ENCODE assay signal across 16 cellular contexts in the genomic region with DNA sequence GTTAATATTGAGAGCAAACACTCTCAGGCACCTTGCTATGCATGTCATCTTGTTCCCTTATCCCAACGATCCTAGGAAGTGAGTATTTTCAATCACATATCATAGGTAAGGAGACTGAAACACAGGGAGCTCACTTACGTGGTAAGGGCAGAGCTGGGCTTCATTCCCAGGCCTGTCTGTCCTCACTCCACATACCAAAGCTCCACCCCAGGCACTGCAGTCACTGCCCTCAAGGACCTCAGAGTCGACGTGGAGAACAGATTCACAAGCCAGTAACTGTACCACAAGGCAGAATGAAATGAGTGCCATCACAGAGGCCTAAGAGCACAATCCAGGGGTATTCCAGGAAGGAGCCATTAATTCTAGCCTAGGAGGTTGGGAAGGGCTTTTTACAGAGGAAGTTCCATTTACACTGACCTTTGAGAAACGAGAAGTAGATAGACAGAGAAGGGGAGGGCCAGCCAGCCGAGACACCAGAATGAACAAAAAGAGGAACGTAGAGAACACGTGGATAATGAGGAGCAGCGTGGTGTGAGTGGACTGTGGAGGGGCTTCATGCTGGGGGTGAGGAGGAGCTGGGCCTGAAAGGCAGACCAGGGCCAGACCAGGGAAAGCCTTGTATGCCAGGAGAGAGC. TPM values are rescaled to one million over a fixed set of nuclear protein-coding genes. Genes with fewer than 3 reads are reported as not detected.
DNase-seq lines count a peak whose midpoint lies in the region; ATAC-seq, FAIRE-seq and TF ChIP-seq lines count a peak whose summit lies in the region.
"Had no signal": no experiment of that assay in that cellular context is flagged by ENCODE, and none has a peak within 500 bp of the region (broad histone marks: within the 10 kb centered on the region; RNA-seq: fewer than 3 reads in every experiment).

No MANE protein-coding gene starts in this region.

- no peak for FAIRE-seq in urothelium cell line (lab: Jason Lieb, UNC)
- FAIRE-seq: A549, frontal cortex, islet of Langerhans had no signal

- BruUV-seq in Caco-2 (replicated peaks; lab: Mats Ljungman, UMichigan), result no TSS peak

- H3K36me3 Mint-ChIP-seq in activated B cell treated with CpG ODN at 0.5 μM for 24 hours (ENCODE audit: low read depth) (no peaks in the 10 kb centered on the region), memory B cell (no peaks in the 10 kb centered on the region), Caco-2 (ENCODE audit: insufficient read depth, unreplicated experiment) (no peaks in the 10 kb centered on the region)

- H3K27me3 ChIP-seq in upper lobe of right lung (no peaks in the 10 kb centered on the region), Caco-2 (replicated peaks; ENCODE audit: control insufficient read depth, insufficient read depth, low read length) (no peaks in the 10 kb centered on the region)
- H3K27me3 ChIP-seq: SJSA1 had no signal

- POLR2A ChIA-PET in activated B cell treated with CpG ODN at 0.5 μM for 24 hours (lab: Charles Lee), result no interaction called here
- POLR2A ChIA-PET in Caco-2 (lab: Charles Lee), result no interaction called here

- ATAC-seq in Right ventricle myocardium superior (ENCODE audit: poor library complexity), result peak; percentile 93
- ATAC-seq in activated B cell treated with CpG ODN at 0.5 μM for 24 hours (ENCODE audit: low read depth), result peak; percentile 54
- ATAC-seq in memory B cell (ENCODE audit: low read depth), result peak; percentile 65
- ATAC-seq in upper lobe of right lung, result peak; percentile 91
- ATAC-seq: A549 had no signal

- no peak overlapping the region for H3K27ac ChIP-seq in upper lobe of right lung
- H3K27ac ChIP-seq: SJSA1, WERI-Rb-1 had no signal

- H3K9me3 Mint-ChIP-seq in activated B cell treated with CpG ODN at 0.5 μM for 24 hours (peaks cover 6% of the 10 kb centered on the region), memory B cell (no peaks in the 10 kb centered on the region), Caco-2 (ENCODE audit: unreplicated experiment) (peaks cover 12% of the 10 kb centered on the region)

- no peak overlapping the region for H3K4me3 Mint-ChIP-seq in activated B cell treated with CpG ODN at 0.5 μM for 24 hours
- no peak overlapping the region for H3K4me3 Mint-ChIP-seq in memory B cell
- H3K4me3 Mint-ChIP-seq in Caco-2 (ENCODE audit: unreplicated experiment), result no peak overlapping the region

- H3K4me1 ChIP-seq in upper lobe of right lung, result no peaks in the 10 kb centered on the region
- H3K4me1 ChIP-seq in Caco-2, result no peaks in the 10 kb centered on the region; the same call in 1 of the 2 replicates

- peaks cover 6% of the 10 kb centered on the region for H3K27me3 Mint-ChIP-seq in activated B cell treated with CpG ODN at 0.5 μM for 24 hours
- H3K27me3 Mint-ChIP-seq in memory B cell, result peaks cover 2% of the 10 kb centered on the region
- H3K27me3 Mint-ChIP-seq in Caco-2 (ENCODE audit: insufficient read depth, unreplicated experiment), result no peaks in the 10 kb centered on the region

- H3K4me3 ChIP-seq in upper lobe of right lung (no peak overlapping the region), Caco-2 (ENCODE audit: low read depth, low read length) (no peak overlapping the region)
- H3K4me3 ChIP-seq: A549, SJSA1, skin epidermis had no signal

- H3K4me1 Mint-ChIP-seq in activated B cell treated with CpG ODN at 0.5 μM for 24 hours (peaks cover 6% of the 10 kb centered on the region), memory B cell (peaks cover 5% of the 10 kb centered on the region), Caco-2 (ENCODE audit: low read depth, unreplicated experiment) (peaks cover 3% of the 10 kb centered on the region)

- CTCF ChIA-PET in activated B cell treated with CpG ODN at 0.5 μM for 24 hours (lab: Charles Lee) (no interaction called here), Caco-2 (lab: Charles Lee) (no interaction called here)

- intact Hi-C loops in Right ventricle myocardium superior (cut with DNase I) (no loop called here), cardiac septum (cut with DNase I) (no loop called here), activated B cell treated with CpG ODN at 0.5 μM for 24 hours (cut with micrococcal nuclease) (no loop called here), upper lobe of right lung (cut with DNase I) (no loop called here), Caco-2 (cut with micrococcal nuclease; ENCODE audit: unreplicated experiment) (no loop called here)

- DNase-seq in Right ventricle myocardium superior (peak; percentile 53), cardiac septum (ENCODE audit: low spot score) (no peak), activated B cell treated with CpG ODN at 0.5 μM for 24 hours (no peak), memory B cell (ENCODE audit: low spot score in 2 of 2) (no peak), upper lobe of right lung (no peak), urothelium cell line (ENCODE audit: low spot score) (no peak), Caco-2 (no peak), activated gamma-delta T cell (lab: John Stamatoyannopoulos, UW) (no peak)
- DNase-seq: activated naive CD4-positive, alpha-beta T cell treated with anti-CD3 and anti-CD28 coated beads, Interleukin-2, amount 50 U/mL, for 16 hours; H7; WERI-Rb-1 had no signal

- TF ChIP-seq CTCF in activated B cell treated with CpG ODN at 0.5 μM for 24 hours (IDR thresholded peaks at IDR 0.05) (no peak), upper lobe of right lung (IDR thresholded peaks at IDR 0.05) (no peak), Caco-2 (IDR thresholded peaks at IDR 0.05; ENCODE audit: insufficient read depth in 1 of 2, low read depth in 1 of 2, low read length in 1 of 2, severe bottlenecking in 1 of 2, unreplicated experiment in 1 of 2) (no peak)

- H3K27ac Mint-ChIP-seq in activated B cell treated with CpG ODN at 0.5 μM for 24 hours (no peak overlapping the region), memory B cell (no peak overlapping the region), Caco-2 (ENCODE audit: unreplicated experiment) (no peak overlapping the region)

- H3K9me3 ChIP-seq in upper lobe of right lung (no peaks in the 10 kb centered on the region), Caco-2 (no peaks in the 10 kb centered on the region)
- H3K9me3 ChIP-seq: A549, SJSA1 had no signal

- H3K36me3 ChIP-seq in upper lobe of right lung (no peaks in the 10 kb centered on the region), Caco-2 (ENCODE audit: control insufficient read depth, insufficient read depth, low read length) (no peaks in the 10 kb centered on the region)
- H3K36me3 ChIP-seq: SJSA1, WERI-Rb-1 had no signal

RNA-seq across cellular contexts. Expression of gene KIAA2012, which starts 48.6 kb away (rescaled TPM):
- not detected for total RNA-seq in Right ventricle myocardium superior
- total RNA-seq in cardiac septum, result not detected
- total RNA-seq in activated B cell treated with CpG ODN at 0.5 μM for 24 hours, result not detected in 2 replicates
- not detected for total RNA-seq in upper lobe of right lung
- total RNA-seq in Caco-2 (2022), result 0.27 and 0.37 TPM in 2 replicates
- total RNA-seq: H7 had no signal
